In genomic region chr2:27093430-27094352, GRCh38 we compare ENCODE assay signal across 1 cellular context.
TF ChIP-seq lines count a peak whose summit lies in the region.

No MANE protein-coding gene starts in this region.

TF ChIP-seq in HepG2, 621 proteins besides CTCF, POLR2A, EP300 and RAD21 (continued from another document and continues in another):
- peak; percentile 97 for TF ChIP-seq ZNF18 (CRISPR knock-in tag; IDR thresholded peaks at IDR 0.05; ENCODE audit: insufficient replicate concordance)
- TF ChIP-seq ZNF552 (CRISPR knock-in tag; IDR thresholded peaks at IDR 0.05; ENCODE audit: borderline replicate concordance), result 0 out of 2 replicates have a peak, but pooled peaks have one; percentile 6
- TF ChIP-seq CEBPZ (IDR thresholded peaks at IDR 0.05; ENCODE audit: low read length), result no peak
- no peak for TF ChIP-seq U2AF1 (optimal IDR thresholded peaks at IDR 0.05; ENCODE audit: low read depth, low read length)
- TF ChIP-seq STAT6 (CRISPR knock-in tag; IDR thresholded peaks at IDR 0.05; ENCODE audit: borderline replicate concordance), result no peak; the same call in 1 of the 2 replicates
- TF ChIP-seq SP2 (CRISPR knock-in tag; IDR thresholded peaks at IDR 0.05), result no peak
- no peak for TF ChIP-seq ZBTB40 (IDR thresholded peaks at IDR 0.05)
- no peak; the same call in 1 of the 2 replicates for TF ChIP-seq ZBTB40 (CRISPR knock-in tag; IDR thresholded peaks at IDR 0.05)
- TF ChIP-seq NR2F6 (IDR thresholded peaks at IDR 0.05), result peak; percentile 73
- TF ChIP-seq NR2F6 (CRISPR knock-in tag; IDR thresholded peaks at IDR 0.05), result peak; percentile 86
- peak; percentile 54; the same call in 1 of the 2 replicates for TF ChIP-seq KDM2A (CRISPR knock-in tag; IDR thresholded peaks at IDR 0.05; ENCODE audit: borderline replicate concordance, low read depth)
- no peak; the same call in 1 of the 2 replicates for TF ChIP-seq ZSCAN20 (CRISPR knock-in tag; IDR thresholded peaks at IDR 0.05; ENCODE audit: borderline replicate concordance)
- TF ChIP-seq KDM3A (CRISPR knock-in tag; IDR thresholded peaks at IDR 0.05; ENCODE audit: low read depth), result 0 out of 2 replicates have a peak, but pooled peaks have one; percentile 14
- peak; percentile 62 for TF ChIP-seq ZNF143 (CRISPR knock-in tag; IDR thresholded peaks at IDR 0.05)
- no peak for TF ChIP-seq ZFAT (CRISPR knock-in tag; conservative IDR thresholded peaks at IDR 0.05)
- 0 out of 2 replicates have a peak, but pooled peaks have one; percentile 65 for TF ChIP-seq FOXC1 (CRISPR knock-in tag; IDR thresholded peaks at IDR 0.05; ENCODE audit: borderline replicate concordance)
- TF ChIP-seq ARID3A (IDR thresholded peaks at IDR 0.05; ENCODE audit: low read depth, low read length), result peak; percentile 91
- TF ChIP-seq SNAPC2 (CRISPR knock-in tag; IDR thresholded peaks at IDR 0.05), result peak; percentile 47; the same call in 1 of the 2 replicates
- no peak for TF ChIP-seq ZNF678 (CRISPR knock-in tag; IDR thresholded peaks at IDR 0.05)
- TF ChIP-seq ZNF224 (CRISPR knock-in tag; IDR thresholded peaks at IDR 0.05), result no peak
- peak; percentile 70; the same call in 1 of the 2 replicates for TF ChIP-seq ZNF430 (CRISPR knock-in tag; IDR thresholded peaks at IDR 0.05)
- no peak for TF ChIP-seq SCMH1 (CRISPR knock-in tag; IDR thresholded peaks at IDR 0.05; ENCODE audit: borderline replicate concordance)
- peak; percentile 63 for TF ChIP-seq RARA (CRISPR knock-in tag; IDR thresholded peaks at IDR 0.05)
- no peak for TF ChIP-seq ZNF720 (CRISPR knock-in tag; IDR thresholded peaks at IDR 0.05)
- peak; percentile 81; the same call in 1 of the 2 replicates for TF ChIP-seq MAZ (IDR thresholded peaks at IDR 0.05; ENCODE audit: borderline replicate concordance, low read depth, low read length)
- TF ChIP-seq MAZ (CRISPR knock-in tag; IDR thresholded peaks at IDR 0.05; ENCODE audit: low read depth), result peak; percentile 74
- no peak for TF ChIP-seq TCF12 (IDR thresholded peaks at IDR 0.05)
- no peak for TF ChIP-seq TCF12 (CRISPR knock-in tag; IDR thresholded peaks at IDR 0.05)
- TF ChIP-seq KDM6A (CRISPR knock-in tag; IDR thresholded peaks at IDR 0.05; ENCODE audit: low read depth), result peak; percentile 89
- no peak for TF ChIP-seq KLF15 (CRISPR knock-in tag; IDR thresholded peaks at IDR 0.05; ENCODE audit: borderline replicate concordance)
- TF ChIP-seq SNRNP70 (IDR thresholded peaks at IDR 0.05; ENCODE audit: low read depth, low read length), result no peak
- TF ChIP-seq MATR3 (CRISPR knock-in tag; IDR thresholded peaks at IDR 0.05), result no peak
- TF ChIP-seq ZNF280B (CRISPR knock-in tag; IDR thresholded peaks at IDR 0.05; ENCODE audit: borderline replicate concordance), result 0 out of 2 replicates have a peak, but pooled peaks have one; percentile 41
- no peak for TF ChIP-seq AKAP8 (CRISPR knock-in tag; IDR thresholded peaks at IDR 0.05)
- no peak for TF ChIP-seq CENPBD1 (CRISPR knock-in tag; IDR thresholded peaks at IDR 0.05; ENCODE audit: borderline replicate concordance, low read depth)
- peak; percentile 71; the same call in 1 of the 2 replicates for TF ChIP-seq NFKBIZ (CRISPR knock-in tag; IDR thresholded peaks at IDR 0.05)
- TF ChIP-seq DMAP1 (CRISPR knock-in tag; IDR thresholded peaks at IDR 0.05), result peak; percentile 52
- peak; percentile 48 for TF ChIP-seq BCL6 (CRISPR knock-in tag; IDR thresholded peaks at IDR 0.05)
- no peak for TF ChIP-seq NFATC3 (CRISPR knock-in tag; IDR thresholded peaks at IDR 0.05)
- TF ChIP-seq RCOR2 (CRISPR knock-in tag; IDR thresholded peaks at IDR 0.05), result 0 out of 2 replicates have a peak, but pooled peaks have one; percentile 45
- peak; percentile 91 for TF ChIP-seq DRAP1 (CRISPR knock-in tag; IDR thresholded peaks at IDR 0.05)
